In genomic region chr15:85006201-85006600, GRCh38 we compare ENCODE assay signal across 33 cellular contexts.
"Had no signal": no experiment of that assay in that cellular context is flagged by ENCODE, and none has a peak within 500 bp of the region (broad histone marks: within the 10 kb centered on the region; RNA-seq: fewer than 3 reads in every experiment).

No MANE protein-coding gene starts in this region.

- DNase-seq: activated B cell treated with CpG ODN at 0.5 μM for 24 hours; activated CD4-positive, alpha-beta memory T cell treated with anti-CD3 and anti-CD28 coated beads for 36 hours; activated CD4-positive, alpha-beta T cell treated with anti-CD3 and anti-CD28 coated beads for 4 hours; activated CD4-positive, alpha-beta T cell treated with anti-CD3 and anti-CD28 coated beads, Interleukin-2, amount 50 U/mL, for 1 hour; activated CD4-positive, CD25-positive, alpha-beta regulatory T cell treated with anti-CD3 and anti-CD28 coated beads, Interleukin-2, amount 50 U/mL, for 72 hours; activated effector memory CD4-positive, alpha-beta T cell treated with anti-CD3 and anti-CD28 coated beads, Interleukin-2, amount 50 U/mL, for 16 hours; activated naive CD4-positive, alpha-beta T cell; activated naive CD4-positive, alpha-beta T cell treated with anti-CD3 and anti-CD28 coated beads, Interleukin-2, amount 50 U/mL, for 16 hours; activated naive CD8-positive, alpha-beta T cell treated with anti-CD3 and anti-CD28 coated beads for 36 hours; activated T-cell treated with anti-CD3 and anti-CD28 coated beads, Interleukin-2, amount 50 U/mL, for 1 hour; activated T-cell treated with anti-CD3 and anti-CD28 coated beads, Interleukin-2, amount 50 U/mL, for 72 hours; amniotic stem cell; brain microvascular endothelial cell; central memory CD4-positive, alpha-beta T cell; Kasumi-1; KG1; MG63; NCI-H1048; NCI-H1105 treated with DMSO at 0.1 percent for 48 hours; NCI-H1436; NCI-H1694 treated with DMSO at 0.1 percent for 48 hours; NCI-H2029; NCI-H345; NCI-H524 treated with DMSO at 0.1 percent for 48 hours; RPMI8226; SHP77 treated with DMSO at 0.1 percent for 48 hours; SK-N-SH; T-helper 2 cell; T-helper 9 cell had no signal

- H3K4me3 ChIP-seq: MG63, SJSA1 had no signal

- ATAC-seq: activated T-cell treated with anti-CD3 and anti-CD28 coated beads, Interleukin-2, amount 50 U/mL, for 72 hours; activated T-helper 17 cell treated with anti-CD3 and anti-CD28 coated beads, Interleukin-2, amount 50 U/mL, for 72 hours; Panc1 had no signal

- H3K4me2 ChIP-seq: SK-N-SH had no signal

- H3K36me3 Mint-ChIP-seq: activated CD4-positive, alpha-beta memory T cell treated with anti-CD3 and anti-CD28 coated beads for 36 hours had no signal

- H3K27me3 ChIP-seq: brain microvascular endothelial cell, MG63, SJSA1 had no signal

- H3K9me3 ChIP-seq: MG63, SJSA1, SK-N-SH had no signal

- H3K9ac ChIP-seq: SK-N-SH had no signal

- H3K27ac Mint-ChIP-seq: activated B cell treated with CpG ODN at 0.5 μM for 24 hours; activated CD4-positive, alpha-beta memory T cell treated with anti-CD3 and anti-CD28 coated beads for 36 hours; activated naive CD8-positive, alpha-beta T cell treated with anti-CD3 and anti-CD28 coated beads for 36 hours; activated T-cell treated with anti-CD3 and anti-CD28 coated beads, Interleukin-2, amount 50 U/mL, for 72 hours; activated T-helper 17 cell treated with anti-CD3 and anti-CD28 coated beads, Interleukin-2, amount 50 U/mL, for 72 hours had no signal

- H3K27me3 Mint-ChIP-seq: activated B cell treated with CpG ODN at 0.5 μM for 24 hours; activated CD4-positive, alpha-beta memory T cell treated with anti-CD3 and anti-CD28 coated beads for 36 hours; activated naive CD8-positive, alpha-beta T cell treated with anti-CD3 and anti-CD28 coated beads for 36 hours; activated T-helper 17 cell treated with anti-CD3 and anti-CD28 coated beads, Interleukin-2, amount 50 U/mL, for 72 hours had no signal

- H3K9me3 Mint-ChIP-seq: activated B cell treated with CpG ODN at 0.5 μM for 24 hours; activated naive CD8-positive, alpha-beta T cell treated with anti-CD3 and anti-CD28 coated beads for 36 hours; activated T-cell treated with anti-CD3 and anti-CD28 coated beads, Interleukin-2, amount 50 U/mL, for 72 hours had no signal

- H3K36me3 ChIP-seq: brain microvascular endothelial cell, MG63, SJSA1 had no signal

- H3K27ac ChIP-seq: brain microvascular endothelial cell, SJSA1, VCaP had no signal

- H3K4me3 Mint-ChIP-seq: activated B cell treated with CpG ODN at 0.5 μM for 24 hours; activated CD4-positive, alpha-beta memory T cell treated with anti-CD3 and anti-CD28 coated beads for 36 hours; activated naive CD8-positive, alpha-beta T cell treated with anti-CD3 and anti-CD28 coated beads for 36 hours; activated T-cell treated with anti-CD3 and anti-CD28 coated beads, Interleukin-2, amount 50 U/mL, for 72 hours; activated T-helper 17 cell treated with anti-CD3 and anti-CD28 coated beads, Interleukin-2, amount 50 U/mL, for 72 hours had no signal
